In the genomic region with DNA sequence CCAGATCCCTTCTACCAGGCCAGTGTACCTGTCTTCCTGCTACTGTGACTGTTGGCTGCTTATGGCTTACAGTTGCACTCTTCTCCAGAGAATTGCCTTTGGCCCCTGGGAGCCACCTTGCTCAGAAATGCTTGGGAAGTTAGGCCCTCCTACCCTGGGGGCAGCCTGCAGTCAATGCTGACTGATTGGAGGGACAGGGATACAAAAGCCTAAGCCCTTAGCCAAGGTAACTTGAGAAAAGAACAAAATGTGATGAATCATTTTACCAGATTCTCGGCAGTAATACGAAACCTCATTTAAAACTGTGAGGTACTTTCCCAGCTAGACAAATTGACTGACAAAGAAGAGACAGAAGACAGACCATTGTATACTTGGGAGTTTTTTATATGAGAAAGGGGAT, we compare ENCODE assay signal across 18 cellular contexts. TPM values are rescaled to one million over a fixed set of nuclear protein-coding genes. Genes with fewer than 3 reads are reported as not detected.
DNase-seq lines count a peak whose midpoint lies in the region; ATAC-seq, FAIRE-seq and TF ChIP-seq lines count a peak whose summit lies in the region.
"Had no signal": no experiment of that assay in that cellular context is flagged by ENCODE, and none has a peak within 500 bp of the region (broad histone marks: within the 10 kb centered on the region; RNA-seq: fewer than 3 reads in every experiment).

No MANE protein-coding gene starts in this region.

- no peak for FAIRE-seq in GM12878 (lab: Jason Lieb, UNC)
- FAIRE-seq: endothelial cell of umbilical vein had no signal

- in situ Hi-C loops in GM12878 (cut with MboI), result no loop called here

- H3K4me3 ChIP-seq in HEK293 (ENCODE audit: low read depth, low read length) (no peak overlapping the region), GM12878 (no peak overlapping the region), lower leg skin (ENCODE audit: low read depth, poor library complexity, severe bottlenecking) (peak overlapping the region; percentile 2), tibial nerve (no peak overlapping the region), BE2C (ENCODE audit: low read depth, low read length) (no peak overlapping the region)
- H3K4me3 ChIP-seq: heart left ventricle, SJSA1 had no signal

- CTCF ChIA-PET in HEK293 (lab: Yijun Ruan, JAX), result interaction anchor here (0.8 kb wide), 1 partner anchor 78 kb away, joined by 3 read pairs; no protein-coding TSS in a partner anchor
- CTCF ChIA-PET in GM12878 (lab: Yijun Ruan, JAX), result interaction anchor here (0.8 to 1.0 kb wide), 2 partner anchors 60 to 138 kb away, joined by 3 read pairs; no protein-coding TSS in a partner anchor

- H3K27ac ChIP-seq in HEK293 (ENCODE audit: extremely low read depth, low read depth, low read length) (no peak overlapping the region), GM12878 (ENCODE audit: control insufficient read depth, insufficient read depth) (no peak overlapping the region), tibial nerve (no peak overlapping the region)
- H3K27ac ChIP-seq: heart left ventricle, KMS-11, SJSA1 had no signal

- H3K4me2 ChIP-seq in GM12878 (ENCODE audit: control insufficient read depth, insufficient read depth), result no peak overlapping the region
- H3K4me2 ChIP-seq: KMS-11 had no signal

- ATAC-seq in GM12878, result peak; percentile 63
- ATAC-seq: heart left ventricle; left ventricle myocardium superior; stimulated activated naive CD8-positive, alpha-beta T cell treated with anti-CD3 and anti-CD28 coated beads, Interleukin-15, Interleukin-2, amounts not matched to agents 100 U/mL and 50 U/mL, for 24 hours had no signal

- H3K27me3 ChIP-seq in GM12878 (replicated peaks in 1 of 2; ENCODE audit: control insufficient read depth in 2 of 2, insufficient read depth in 2 of 2, low read length in 1 of 2) (no peaks in the 10 kb centered on the region), tibial nerve (no peaks in the 10 kb centered on the region), BE2C (peaks cover 3% of the 10 kb centered on the region)
- H3K27me3 ChIP-seq: SJSA1 had no signal

- no peak overlapping the region for H3K9ac ChIP-seq in GM12878 (ENCODE audit: control insufficient read depth, insufficient read depth, low read length)
- H3K9ac ChIP-seq: KMS-11 had no signal

- intact Hi-C loops in GM12878 (cut with micrococcal nuclease; ENCODE audit: unreplicated experiment), result no loop called here
- intact Hi-C loops in lower leg skin (cut with DNase I; ENCODE audit: low total_unique reads), result no loop called here

- SMC1A ChIA-PET in GM12878 (lab: Charles Lee; ENCODE audit: uncharacterized antibody, unreplicated experiment), result no interaction called here

- H3K36me3 ChIP-seq in HEK293 (ENCODE audit: control insufficient read depth in 2 of 2, insufficient read depth in 1 of 2, low read length in 2 of 2) (no peaks in the 10 kb centered on the region), GM12878 (ENCODE audit: control insufficient read depth in 2 of 2, insufficient read depth in 2 of 2, low read length in 1 of 2) (no peaks in the 10 kb centered on the region), tibial nerve (no peaks in the 10 kb centered on the region), BE2C (no peaks in the 10 kb centered on the region)
- H3K36me3 ChIP-seq: heart left ventricle, SJSA1 had no signal

- no peaks in the 10 kb centered on the region for H4K20me1 ChIP-seq in GM12878 (ENCODE audit: control insufficient read depth, insufficient read depth)

- TF ChIP-seq RAD21 in GM12878 (IDR thresholded peaks at IDR 0.05; ENCODE audit: insufficient read depth, low read depth, low read length), result no peak

- H3K4me1 ChIP-seq in HEK293 (ENCODE audit: control insufficient read depth, insufficient read depth, low read length) (0 out of 2 replicates have a peak, but pooled peaks cover 3% of the 10 kb centered on the region), GM12878 (ENCODE audit: control insufficient read depth, insufficient read depth, low read length) (no peaks in the 10 kb centered on the region), tibial nerve (no peaks in the 10 kb centered on the region), BE2C (no peaks in the 10 kb centered on the region)
- H3K4me1 ChIP-seq: heart left ventricle, SJSA1 had no signal

- 0% methylated on average over 2 of the region's 2 CpGs for WGBS in GM12878 (ENCODE audit: insufficient coverage, insufficient replicate concordance, low lambda C conversion rate, missing lambda C conversion rate)
- WGBS in lower leg skin, 2 donors, result 21 to 70% methylated on average over 2 of the region's 2 CpGs
- WGBS in tibial nerve, 2 donors, result 80% methylated on average over 2 of the region's 2 CpGs

- TF ChIP-seq POLR2A in GM12878 (IDR thresholded peaks at IDR 0.05; ENCODE audit: low read depth, low read length), result no peak
- TF ChIP-seq POLR2A in lower leg skin (IDR thresholded peaks at IDR 0.05), result no peak
- no peak for TF ChIP-seq POLR2A in tibial nerve (IDR thresholded peaks at IDR 0.05)

- RAD21 ChIA-PET in GM12878 (lab: Charles Lee; ENCODE audit: unreplicated experiment), result no interaction called here

- H3K79me2 ChIP-seq in GM12878 (ENCODE audit: control insufficient read depth, insufficient read depth, low read length), result no peaks in the 10 kb centered on the region

- DNase-seq in NCI-H2029 treated with DMSO at 0.1 percent for 48 hours (lab: John Stamatoyannopoulos, UW) (peak; percentile 90), GM12878 (ENCODE audit: low read depth, low spot score) (no peak), lower leg skin (ENCODE audit: low spot score in 2 of 2) (no peak), DMS114 treated with DMSO at 0.1 percent for 48 hours (lab: John Stamatoyannopoulos, UW; ENCODE audit: unreplicated experiment) (no peak), tibial nerve (ENCODE audit: low spot score in 2 of 2) (no peak), BE2C (no peak)
- DNase-seq: C1 segment of cervical spinal cord; EL; heart left ventricle; left ventricle myocardium superior; naive B cell; stimulated activated naive CD8-positive, alpha-beta T cell treated with anti-CD3 and anti-CD28 coated beads, Interleukin-15, Interleukin-2, amounts not matched to agents 100 U/mL and 50 U/mL, for 24 hours; T1000 had no signal

- H3K9me3 ChIP-seq in HEK293 (ENCODE audit: control insufficient read depth, insufficient read depth, low read depth, low read length) (no peaks in the 10 kb centered on the region), GM12878 (replicated peaks; ENCODE audit: control insufficient read depth, insufficient read depth, low read length) (no peaks in the 10 kb centered on the region), tibial nerve (no peaks in the 10 kb centered on the region), BE2C (no peaks in the 10 kb centered on the region)
- H3K9me3 ChIP-seq: SJSA1 had no signal

- no peak for TF ChIP-seq EP300 in GM12878 (IDR thresholded peaks at IDR 0.05; ENCODE audit: borderline replicate concordance in 1 of 2, control insufficient read depth in 1 of 2, low read depth in 2 of 2, low read length in 2 of 2)
- TF ChIP-seq EP300 in tibial nerve (IDR thresholded peaks at IDR 0.05), result no peak

- POLR2A ChIA-PET in HEK293 (lab: Yijun Ruan, JAX), result no interaction called here
- POLR2A ChIA-PET in GM12878 (lab: Charles Lee), result no interaction called here

- no peak for TF ChIP-seq CTCF in HEK293 (tag by site-specific recombination; IDR thresholded peaks at IDR 0.05)
- no peak for TF ChIP-seq CTCF in GM12878 (IDR thresholded peaks at IDR 0.05 in 2 of 3, conservative IDR thresholded peaks at IDR 0.05 in 1 of 3; ENCODE audit: control insufficient read depth in 2 of 3, extremely low read depth in 1 of 3, insufficient read depth in 1 of 3, low read depth in 3 of 3, low read length in 3 of 3)
- no peak for TF ChIP-seq CTCF in lower leg skin (IDR thresholded peaks at IDR 0.05)
- no peak for TF ChIP-seq CTCF in tibial nerve (IDR thresholded peaks at IDR 0.05)
- no peak for TF ChIP-seq CTCF in BE2C (IDR thresholded peaks at IDR 0.05; ENCODE audit: low read depth, low read length)

- H2AFZ ChIP-seq in GM12878 (ENCODE audit: control insufficient read depth, low read depth, low read length), result no peak overlapping the region

- BruUV-seq in GM12878 (replicated peaks; lab: Mats Ljungman, UMichigan), result no TSS peak

TF ChIP-seq in GM12878, 131 proteins besides CTCF, POLR2A, EP300 and RAD21:
- no peak for TF ChIP-seq SPI1 (IDR thresholded peaks at IDR 0.05; ENCODE audit: borderline replicate concordance, insufficient read depth, low read depth, low read length)
- TF ChIP-seq NBN (IDR thresholded peaks at IDR 0.05), result no peak
- TF ChIP-seq NR2C1 (IDR thresholded peaks at IDR 0.05), result no peak
- TF ChIP-seq SUPT20H (IDR thresholded peaks at IDR 0.05; ENCODE audit: borderline replicate concordance, control insufficient read depth, low read depth, low read length), result no peak

RNA-seq across cellular contexts. Expression of a gene that starts 47.3 kb away (rescaled TPM):
- total RNA-seq in GM12878 (2013; cell fraction: nucleolus; rRNA removed), result not detected in 2 replicates
- total RNA-seq in GM12878 (2014; rRNA removed) (not detected in 2 replicates), GM12878 (2014; rRNA removed; fragmentation: Illumina TruSeq; extraction: Trizol) (not detected in 2 replicates), GM12878 (2021) (not detected in 2 replicates), lower leg skin (not detected), tibial nerve (not detected)
- not detected for polyA plus RNA-seq in GM12878 (2011; ENCODE audit: low read depth)
- polyA plus RNA-seq in GM12878 (2011; rRNA removed) (not detected in 2 replicates), GM12878 (2014; fragmentation: Illumina TruSeq; extraction: Trizol) (not detected in 2 replicates), GM12878 (2014; fragmentation: Nextera tagmentation; extraction: Ambion mirVana) (not detected), GM12878 (2014; rRNA removed) (not detected in 2 replicates), GM12878 (2016; fragmentation: Nextera tagmentation; extraction: Ambion mirVana) (not detected)
- not detected in 2 replicates for polyA plus RNA-seq in GM12878 (2011; cell fraction: cytosol; rRNA removed)
- not detected in 2 replicates for polyA plus RNA-seq in GM12878 (2011; cell fraction: nucleus; rRNA removed)
- polyA plus RNA-seq in GM12878 (2012), result not detected in 2 replicates
- polyA minus RNA-seq in GM12878 (2011; rRNA and poly(A)+ RNA removed), result not detected in 2 replicates
- polyA minus RNA-seq in GM12878 (2011; cell fraction: cytosol; rRNA and poly(A)+ RNA removed), result not detected in 2 replicates
- not detected in 2 replicates for polyA minus RNA-seq in GM12878 (2011; cell fraction: nucleus; rRNA and poly(A)+ RNA removed)
- polyA plus RNA-seq in BE2C (2012; ENCODE audit: insufficient read depth, insufficient read length, low read depth), result not detected
- total RNA-seq: endothelial cell of umbilical vein, heart left ventricle, left ventricle myocardium superior, posterior vena cava, SJSA1 had no signal
- polyA plus RNA-seq: endothelial cell of umbilical vein, heart left ventricle had no signal
